Comparison of ENCODE assay signal across 1 cellular context in genomic region chr5:158414333-158414762, GRCh38.
TF ChIP-seq lines count a peak whose summit lies in the region.

No MANE protein-coding gene starts in this region.

TF ChIP-seq in GM23338, 12 proteins besides CTCF, POLR2A, EP300 and RAD21 (continued from another document):
- TF ChIP-seq ZNF462 (CRISPR knock-in tag; IDR thresholded peaks at IDR 0.05) (no peak), CREB1 (CRISPR knock-in tag; IDR thresholded peaks at IDR 0.05; ENCODE audit: low read depth) (no peak), ETS1 (IDR thresholded peaks at IDR 0.05) (no peak), JUNB (IDR thresholded peaks at IDR 0.05; ENCODE audit: unreplicated experiment) (no peak), ZNF331 (CRISPR knock-in tag; IDR thresholded peaks at IDR 0.05; ENCODE audit: low read depth) (no peak), STAT1 (IDR thresholded peaks at IDR 0.05; ENCODE audit: unreplicated experiment) (no peak), EZH2 (IDR thresholded peaks at IDR 0.05; ENCODE audit: low read depth, unreplicated experiment) (no peak)
TF ChIP-seq in GM23338: peak in this region for 0.
